11 cellular contexts compared by ENCODE assay signal in the genomic region with DNA sequence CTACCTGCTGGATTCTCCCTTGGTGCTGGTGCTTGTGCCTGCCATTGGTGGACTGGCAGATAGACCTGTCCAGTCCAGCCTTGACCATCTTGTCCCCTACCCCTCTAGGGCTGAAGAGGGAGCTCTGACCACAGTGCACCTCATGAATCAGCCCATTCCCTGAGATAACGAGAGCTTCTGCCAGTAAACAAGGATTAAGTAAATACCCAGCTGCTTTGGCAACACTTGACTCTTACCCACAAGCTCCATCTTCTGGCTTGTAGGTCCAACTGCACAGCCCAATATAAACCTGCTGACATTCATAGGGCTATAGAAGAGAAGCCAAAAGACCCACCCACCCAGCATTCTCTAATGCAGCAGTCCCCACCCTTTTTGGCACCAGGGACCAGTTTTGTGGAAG.
A peak's percentile ranks its signal among the peaks of the same experiment; 100 is the strongest.
DNase-seq lines count a peak whose midpoint lies in the region; ATAC-seq and TF ChIP-seq lines count a peak whose summit lies in the region.
"Had no signal": no experiment of that assay in that cellular context is flagged by ENCODE, and none has a peak within 500 bp of the region (broad histone marks: within the 10 kb centered on the region; RNA-seq: fewer than 3 reads in every experiment).

No MANE protein-coding gene starts in this region.

- H3K36me3 Mint-ChIP-seq in GM23338 (ENCODE audit: low read depth), result peaks cover 12% of the 10 kb centered on the region

- ATAC-seq in GM23338 (no peak), HG02870 (IDR thresholded peaks at IDR 0.05; ENCODE audit: unreplicated experiment) (no peak), GM18870 (IDR thresholded peaks at IDR 0.05; ENCODE audit: unreplicated experiment) (no peak)

- H3K4me3 ChIP-seq in AG10803 (ENCODE audit: low read length) (no peak overlapping the region), GM23338 (no peak overlapping the region), NT2/D1 (ENCODE audit: insufficient read length, low read depth) (no peak overlapping the region), fibroblast of the aortic adventitia (ENCODE audit: low read depth, low read length) (no peak overlapping the region)
- H3K4me3 ChIP-seq: MG63 had no signal

- no peaks in the 10 kb centered on the region for H4K20me1 ChIP-seq in GM23338 (replicated peaks; ENCODE audit: insufficient read depth)

- H3K9me2 ChIP-seq in GM23338 (ENCODE audit: insufficient read depth), result peaks cover 2% of the 10 kb centered on the region; the same call in 1 of the 2 replicates

- H3K9me3 ChIP-seq in NT2/D1 (ENCODE audit: insufficient read depth, low read length), result peaks cover 15% of the 10 kb centered on the region; the same call in 1 of the 2 replicates
- H3K9me3 ChIP-seq: MG63 had no signal

- H3K4me2 ChIP-seq in GM23338, result no peak overlapping the region

- H3K4me1 Mint-ChIP-seq in GM23338, result no peaks in the 10 kb centered on the region
- H3K4me1 Mint-ChIP-seq: naive B cell had no signal

- DNase-seq in AG10803 (ENCODE audit: low read depth), result peak; percentile 5
- DNase-seq in GM23338 (ENCODE audit: low spot score), result peak; percentile 40
- peak; percentile 0 for DNase-seq in NT2/D1 (ENCODE audit: low read depth, low spot score)
- peak; percentile 9 for DNase-seq in fibroblast of the aortic adventitia (ENCODE audit: low read depth)
- DNase-seq in nucleus accumbens (lab: John Stamatoyannopoulos, UW), result no peak
- no peak for DNase-seq in NCI-H1092 treated with DMSO at 0.1 percent for 48 hours (lab: John Stamatoyannopoulos, UW)
- DNase-seq: activated CD4-positive, alpha-beta T cell treated with anti-CD3 and anti-CD28 coated beads, Interleukin-2, amount 50 U/mL, for 48 hours; MG63; naive B cell had no signal

- no peak; the same call in 1 of the 2 replicates for TF ChIP-seq CTCF in AG10803 (conservative IDR thresholded peaks at IDR 0.05; ENCODE audit: low read length)
- peak; percentile 25 to 36; a peak in 3 of 4 replicates for TF ChIP-seq CTCF in GM23338 (conservative IDR thresholded peaks at IDR 0.05; ENCODE audit: low read depth in 2 of 2)
- TF ChIP-seq CTCF in fibroblast of the aortic adventitia (IDR thresholded peaks at IDR 0.05; ENCODE audit: insufficient read depth, low read length), result peak; percentile 3

- no peak overlapping the region for H3K4me3 Mint-ChIP-seq in GM23338
- H3K4me3 Mint-ChIP-seq: naive B cell had no signal

- peaks cover 24% of the 10 kb centered on the region for H3K9me3 Mint-ChIP-seq in GM23338

- no peak overlapping the region for H2AFZ ChIP-seq in GM23338

- H3K4me1 ChIP-seq in GM23338 (ENCODE audit: insufficient read depth), result no peaks in the 10 kb centered on the region
- no peaks in the 10 kb centered on the region for H3K4me1 ChIP-seq in NT2/D1 (ENCODE audit: insufficient read depth, insufficient read length)

- H3K27me3 ChIP-seq in GM23338 (ENCODE audit: insufficient read depth) (no peaks in the 10 kb centered on the region), NT2/D1 (ENCODE audit: insufficient read depth, insufficient read length) (no peaks in the 10 kb centered on the region)
- H3K27me3 ChIP-seq: MG63 had no signal

- H3K79me2 ChIP-seq in GM23338 (replicated peaks; ENCODE audit: insufficient read depth), result no peaks in the 10 kb centered on the region

- H3K9ac ChIP-seq in NT2/D1 (ENCODE audit: insufficient read length, low read depth), result no peak overlapping the region

- no peaks in the 10 kb centered on the region for H3F3A ChIP-seq in GM23338 (replicated peaks; ENCODE audit: low read depth)

- H3K27ac Mint-ChIP-seq in GM23338, result no peak overlapping the region
- H3K27ac Mint-ChIP-seq: naive B cell had no signal

- no peak overlapping the region for H3K27ac ChIP-seq in GM23338 (ENCODE audit: low read depth)

- no peaks in the 10 kb centered on the region for H3K36me3 ChIP-seq in GM23338 (ENCODE audit: insufficient read depth)
- no peaks in the 10 kb centered on the region for H3K36me3 ChIP-seq in NT2/D1 (ENCODE audit: insufficient read depth, insufficient read length, low read length)
- H3K36me3 ChIP-seq: MG63 had no signal

- no peaks in the 10 kb centered on the region for H3K27me3 Mint-ChIP-seq in GM23338 (ENCODE audit: insufficient read depth, low read depth, poor library complexity)
- H3K27me3 Mint-ChIP-seq: naive B cell had no signal

TF ChIP-seq in GM23338, 12 proteins besides CTCF, POLR2A, EP300 and RAD21 (continues in another document):
- TF ChIP-seq JUNB (IDR thresholded peaks at IDR 0.05; ENCODE audit: unreplicated experiment), result no peak
- TF ChIP-seq ZNF331 (CRISPR knock-in tag; IDR thresholded peaks at IDR 0.05; ENCODE audit: low read depth), result no peak
- TF ChIP-seq ZNF114 (CRISPR knock-in tag; IDR thresholded peaks at IDR 0.05), result no peak
- TF ChIP-seq NANOG (IDR thresholded peaks at IDR 0.05; ENCODE audit: borderline replicate concordance), result no peak
- no peak for TF ChIP-seq REST (IDR thresholded peaks at IDR 0.05; ENCODE audit: unreplicated experiment)
- TF ChIP-seq CREB1 (CRISPR knock-in tag; IDR thresholded peaks at IDR 0.05; ENCODE audit: low read depth), result no peak
- no peak for TF ChIP-seq STAT1 (IDR thresholded peaks at IDR 0.05; ENCODE audit: unreplicated experiment)

Comparison
In these comparisons a context has a peak if more than half of its experiments do, and no peak if none do; other contexts are left out.
1. DNase-seq: peak in AG10803 (single experiment), GM23338 (single experiment), NT2/D1 (single experiment) and fibroblast of the aortic adventitia (single experiment); none in nucleus accumbens (0 of 56) and NCI-H1092 treated with DMSO at 0.1 percent for 48 hours (single experiment).